In genomic region chr2:175576270-175576669, GRCh38 we compare ENCODE assay signal across 24 cellular contexts.
DNase-seq lines count a peak whose midpoint lies in the region; ATAC-seq, FAIRE-seq and TF ChIP-seq lines count a peak whose summit lies in the region.
"Had no signal": no experiment of that assay in that cellular context is flagged by ENCODE, and none has a peak within 500 bp of the region (broad histone marks: within the 10 kb centered on the region; RNA-seq: fewer than 3 reads in every experiment).

No MANE protein-coding gene starts in this region.

- H3K4me3 ChIP-seq in GM12878 (no peak overlapping the region), lower leg skin (ENCODE audit: low read depth, poor library complexity, severe bottlenecking) (no peak overlapping the region)
- H3K4me3 ChIP-seq: A549, colonic mucosa, lower lobe of right lung, upper lobe of right lung had no signal

- CTCF ChIA-PET in GM12878 (lab: Yijun Ruan, JAX) = no interaction called here

- DNase-seq in stimulated activated naive CD8-positive, alpha-beta T cell treated with anti-CD3 and anti-CD28 coated beads, Interleukin-15, amount 100 ng/mL, for 72 hours = no peak
- no peak for DNase-seq in stimulated activated naive CD8-positive, alpha-beta T cell treated with anti-CD3 and anti-CD28 coated beads, Interleukin-15, Interleukin-2, amounts not matched to agents 100 U/mL and 50 U/mL, for 24 hours
- DNase-seq in GM12878 (ENCODE audit: low read depth, low spot score) = no peak
- no peak for DNase-seq in lower leg skin (ENCODE audit: low spot score in 2 of 2)
- no peak for DNase-seq in NCI-H748 treated with DMSO at 0.1 percent for 48 hours (lab: John Stamatoyannopoulos, UW)
- DNase-seq in NOMO-1 treated with dmso at 0.1 percent for 144 hours (lab: John Stamatoyannopoulos, UW; ENCODE audit: unreplicated experiment) = no peak
- DNase-seq: activated CD4-positive, alpha-beta T cell treated with anti-CD3 and anti-CD28 coated beads for 1 hour; activated naive CD8-positive, alpha-beta T cell treated with anti-CD3 and anti-CD28 coated beads, Interleukin-2, amount 50 U/mL, for 24 hours; brain microvascular endothelial cell; colonic mucosa; GDM1; lower lobe of right lung; NCI-H1048; NCI-H2029; NCI-H446; T1000; upper lobe of right lung had no signal

- no peak for TF ChIP-seq CTCF in GM12878 (IDR thresholded peaks at IDR 0.05 in 2 of 3, conservative IDR thresholded peaks at IDR 0.05 in 1 of 3; ENCODE audit: control insufficient read depth in 2 of 3, extremely low read depth in 1 of 3, insufficient read depth in 1 of 3, low read depth in 3 of 3, low read length in 3 of 3)
- TF ChIP-seq CTCF in lower leg skin (IDR thresholded peaks at IDR 0.05) = no peak

- no TSS peak for BruUV-seq in GM12878 (replicated peaks; lab: Mats Ljungman, UMichigan)

- H2AFZ ChIP-seq in GM12878 (ENCODE audit: control insufficient read depth, low read depth, low read length) = no peak overlapping the region

- TF ChIP-seq RAD21 in GM12878 (IDR thresholded peaks at IDR 0.05; ENCODE audit: insufficient read depth, low read depth, low read length) = no peak

- POLR2A ChIA-PET in GM12878 (lab: Charles Lee) = no interaction called here

- H3K4me3 Mint-ChIP-seq in stimulated activated naive CD8-positive, alpha-beta T cell treated with anti-CD3 and anti-CD28 coated beads, Interleukin-15, amount 100 ng/mL, for 72 hours = peak overlapping the region in 1 of 2 donors; percentile 14
- H3K4me3 Mint-ChIP-seq: activated naive CD8-positive, alpha-beta T cell treated with anti-CD3 and anti-CD28 coated beads, Interleukin-2, amount 50 U/mL, for 24 hours; activated T-helper 17 cell treated with anti-CD3 and anti-CD28 coated beads, Interleukin-2, amount 50 U/mL, for 72 hours; stimulated activated naive CD8-positive, alpha-beta T cell treated with anti-CD3 and anti-CD28 coated beads, Interleukin-15, Interleukin-2, amounts not matched to agents 100 ng/mL and 50 ng/mL, for 24 hours had no signal

- H3K4me1 ChIP-seq in GM12878 (ENCODE audit: control insufficient read depth, insufficient read depth, low read length) = peaks cover 5% of the 10 kb centered on the region; the same call in 1 of the 2 replicates
- H3K4me1 ChIP-seq: A549, colonic mucosa, lower lobe of right lung, upper lobe of right lung had no signal

- H4K20me1 ChIP-seq in GM12878 (ENCODE audit: control insufficient read depth, insufficient read depth) = no peaks in the 10 kb centered on the region

- ATAC-seq in stimulated activated naive CD8-positive, alpha-beta T cell treated with anti-CD3 and anti-CD28 coated beads, Interleukin-15, amount 100 ng/mL, for 72 hours = peak; percentile 37
- no peak for ATAC-seq in stimulated activated naive CD8-positive, alpha-beta T cell treated with anti-CD3 and anti-CD28 coated beads, Interleukin-15, Interleukin-2, amounts not matched to agents 100 U/mL and 50 U/mL, for 24 hours
- ATAC-seq in HG03175 (IDR thresholded peaks at IDR 0.05; ENCODE audit: unreplicated experiment) = peak; percentile 7
- no peak for ATAC-seq in GM12878
- no peak for ATAC-seq in GM19023 (IDR thresholded peaks at IDR 0.05; ENCODE audit: unreplicated experiment)
- ATAC-seq: A549; activated naive CD8-positive, alpha-beta T cell treated with anti-CD3 and anti-CD28 coated beads, Interleukin-2, amount 50 U/mL, for 24 hours; lower lobe of right lung; sciatic nerve; upper lobe of right lung had no signal

- intact Hi-C loops in GM12878 (cut with micrococcal nuclease; ENCODE audit: unreplicated experiment) = no loop called here
- intact Hi-C loops in lower leg skin (cut with DNase I; ENCODE audit: low total_unique reads) = no loop called here

- peak overlapping the region; percentile 34; the same call in 1 of the 2 replicates for H3K4me2 ChIP-seq in GM12878 (ENCODE audit: control insufficient read depth, insufficient read depth)
- H3K4me2 ChIP-seq: A549 had no signal

- no peaks in the 10 kb centered on the region for H3K9me3 ChIP-seq in GM12878 (replicated peaks; ENCODE audit: control insufficient read depth, insufficient read depth, low read length)
- H3K9me3 ChIP-seq: A549, colonic mucosa, lower lobe of right lung, upper lobe of right lung had no signal

- peaks cover 14% of the 10 kb centered on the region for H3K4me1 Mint-ChIP-seq in stimulated activated naive CD8-positive, alpha-beta T cell treated with anti-CD3 and anti-CD28 coated beads, Interleukin-15, amount 100 ng/mL, for 72 hours
- H3K4me1 Mint-ChIP-seq: activated T-helper 17 cell treated with anti-CD3 and anti-CD28 coated beads, Interleukin-2, amount 50 U/mL, for 72 hours had no signal

- SMC1A ChIA-PET in GM12878 (lab: Charles Lee; ENCODE audit: uncharacterized antibody, unreplicated experiment) = no interaction called here

- in situ Hi-C loops in GM12878 (cut with MboI) = no loop called here

- H3K36me3 ChIP-seq in GM12878 (ENCODE audit: control insufficient read depth in 2 of 2, insufficient read depth in 2 of 2, low read length in 1 of 2) = no peaks in the 10 kb centered on the region
- H3K36me3 ChIP-seq: brain microvascular endothelial cell, colonic mucosa, lower lobe of right lung, upper lobe of right lung had no signal

- TF ChIP-seq EP300 in GM12878 (IDR thresholded peaks at IDR 0.05; ENCODE audit: borderline replicate concordance in 1 of 2, control insufficient read depth in 1 of 2, low read depth in 2 of 2, low read length in 2 of 2) = no peak

- no peak for FAIRE-seq in GM12878 (lab: Jason Lieb, UNC)
- FAIRE-seq: A549, endometrium had no signal

- H3K9ac ChIP-seq in GM12878 (ENCODE audit: control insufficient read depth, insufficient read depth, low read length) = no peak overlapping the region

- H3K27ac ChIP-seq in GM12878 (ENCODE audit: control insufficient read depth, insufficient read depth) = no peak overlapping the region
- H3K27ac ChIP-seq: A549, brain microvascular endothelial cell, colonic mucosa, lower lobe of right lung, upper lobe of right lung had no signal

- H3K9me3 Mint-ChIP-seq in stimulated activated naive CD8-positive, alpha-beta T cell treated with anti-CD3 and anti-CD28 coated beads, Interleukin-15, amount 100 ng/mL, for 72 hours = no peaks in the 10 kb centered on the region
- H3K9me3 Mint-ChIP-seq: activated naive CD8-positive, alpha-beta T cell treated with anti-CD3 and anti-CD28 coated beads, Interleukin-2, amount 50 U/mL, for 24 hours; activated T-helper 17 cell treated with anti-CD3 and anti-CD28 coated beads, Interleukin-2, amount 50 U/mL, for 72 hours; stimulated activated naive CD8-positive, alpha-beta T cell treated with anti-CD3 and anti-CD28 coated beads, Interleukin-15, Interleukin-2, amounts not matched to agents 100 ng/mL and 50 ng/mL, for 24 hours had no signal

- WGBS in GM12878 (ENCODE audit: insufficient coverage, insufficient replicate concordance, low lambda C conversion rate, missing lambda C conversion rate) = 23% methylated on average over 2 of the region's 2 CpGs
- WGBS in lower leg skin, 2 donors = 66 to 88% methylated on average over 2 of the region's 2 CpGs

- H3K79me2 ChIP-seq in GM12878 (ENCODE audit: control insufficient read depth, insufficient read depth, low read length) = no peaks in the 10 kb centered on the region

- TF ChIP-seq POLR2A in GM12878 (IDR thresholded peaks at IDR 0.05; ENCODE audit: low read depth, low read length) (no peak), lower leg skin (IDR thresholded peaks at IDR 0.05) (no peak)

- RAD21 ChIA-PET in GM12878 (lab: Charles Lee; ENCODE audit: unreplicated experiment) = no interaction called here

- H3K27me3 ChIP-seq in GM12878 (replicated peaks in 1 of 2; ENCODE audit: control insufficient read depth in 2 of 2, insufficient read depth in 2 of 2, low read length in 1 of 2) = no peaks in the 10 kb centered on the region; a peak in 1 of 4 replicates
- H3K27me3 ChIP-seq: brain microvascular endothelial cell, colonic mucosa, upper lobe of right lung had no signal

- H3K27me3 Mint-ChIP-seq in stimulated activated naive CD8-positive, alpha-beta T cell treated with anti-CD3 and anti-CD28 coated beads, Interleukin-15, amount 100 ng/mL, for 72 hours = peaks cover 24% of the 10 kb centered on the region

- H3K27ac Mint-ChIP-seq in stimulated activated naive CD8-positive, alpha-beta T cell treated with anti-CD3 and anti-CD28 coated beads, Interleukin-15, amount 100 ng/mL, for 72 hours = no peak overlapping the region
- H3K27ac Mint-ChIP-seq: activated naive CD8-positive, alpha-beta T cell treated with anti-CD3 and anti-CD28 coated beads, Interleukin-2, amount 50 U/mL, for 24 hours; activated T-helper 17 cell treated with anti-CD3 and anti-CD28 coated beads, Interleukin-2, amount 50 U/mL, for 72 hours; stimulated activated naive CD8-positive, alpha-beta T cell treated with anti-CD3 and anti-CD28 coated beads, Interleukin-15, Interleukin-2, amounts not matched to agents 100 ng/mL and 50 ng/mL, for 24 hours had no signal

TF ChIP-seq in GM12878, 131 proteins besides CTCF, POLR2A, EP300 and RAD21 (continues in another document):
- TF ChIP-seq SMARCA5 (IDR thresholded peaks at IDR 0.05) = no peak
- no peak for TF ChIP-seq PAX5 (IDR thresholded peaks at IDR 0.05; ENCODE audit: borderline replicate concordance, low read depth, low read length)
- TF ChIP-seq MAX (IDR thresholded peaks at IDR 0.05; ENCODE audit: low read depth, low read length) = no peak
- TF ChIP-seq ZBTB33 (IDR thresholded peaks at IDR 0.05) = no peak

Comparison
In these comparisons a context has a peak if more than half of its experiments do, and no peak if none do; other contexts are left out.
1. ATAC-seq: peak in stimulated activated naive CD8-positive, alpha-beta T cell treated with anti-CD3 and anti-CD28 coated beads, Interleukin-15, amount 100 ng/mL, for 72 hours (single experiment) and HG03175 (single experiment); none in stimulated activated naive CD8-positive, alpha-beta T cell treated with anti-CD3 and anti-CD28 coated beads, Interleukin-15, Interleukin-2, amounts not matched to agents 100 U/mL and 50 U/mL, for 24 hours (single experiment), GM12878 (single experiment) and GM19023 (single experiment).